10 cellular contexts compared by ENCODE assay signal in the genomic region with DNA sequence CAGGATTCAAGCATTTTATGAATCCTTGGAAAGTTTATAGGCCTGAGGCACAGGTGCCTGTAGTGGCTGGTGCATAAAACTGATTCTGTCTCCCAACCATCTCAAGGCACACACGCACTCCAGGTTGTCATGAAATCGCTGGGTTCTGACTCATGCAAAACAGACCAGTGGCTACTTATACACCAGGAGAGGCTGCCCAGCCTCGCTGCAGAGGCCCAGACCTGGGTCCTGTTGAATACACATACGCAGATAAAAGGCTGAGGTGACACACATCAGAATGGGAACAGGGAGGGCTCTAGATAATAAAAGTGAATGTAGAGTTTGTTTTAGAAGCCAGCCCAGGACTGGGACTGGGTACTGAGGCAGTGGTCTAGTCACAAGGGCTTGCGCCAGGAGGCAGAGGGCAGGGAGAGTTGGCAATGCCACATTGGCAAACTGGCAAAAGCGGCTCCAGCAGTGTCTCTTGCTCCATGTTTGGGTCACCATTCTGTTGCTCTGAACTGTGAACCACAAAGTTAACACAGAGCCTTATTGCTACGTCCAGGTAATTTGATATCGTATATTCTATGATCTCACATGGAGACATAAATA. TPM values are rescaled to one million over a fixed set of nuclear protein-coding genes. Genes with fewer than 3 reads are reported as not detected.
DNase-seq lines count a peak whose midpoint lies in the region; ATAC-seq lines count a peak whose summit lies in the region.
"Had no signal": no experiment of that assay in that cellular context is flagged by ENCODE, and none has a peak within 500 bp of the region (broad histone marks: within the 10 kb centered on the region; RNA-seq: fewer than 3 reads in every experiment).

No MANE protein-coding gene starts in this region.

- no peaks in the 10 kb centered on the region for H3K9me3 Mint-ChIP-seq in activated CD4-positive, alpha-beta memory T cell treated with anti-CD3 and anti-CD28 coated beads, Interleukin-2, amount 10 ng/mL, durations not matched to agents 7 days and 5 days
- no peaks in the 10 kb centered on the region for H3K9me3 Mint-ChIP-seq in stimulated activated memory B cell treated with anti-CD40 and anti-IgM and Interleukin-4, amounts not matched to agents 10 μg/mL and 1 μg/mL and 100 μg/mL, for 72 hours

- H3K27ac Mint-ChIP-seq in activated CD4-positive, alpha-beta memory T cell treated with anti-CD3 and anti-CD28 coated beads, Interleukin-2, amount 10 ng/mL, durations not matched to agents 7 days and 5 days = no peak overlapping the region
- H3K27ac Mint-ChIP-seq in stimulated activated memory B cell treated with anti-CD40 and anti-IgM and Interleukin-4, amounts not matched to agents 10 μg/mL and 1 μg/mL and 100 μg/mL, for 72 hours = peak overlapping the region; percentile 90

- CTCF ChIA-PET in activated CD4-positive, alpha-beta memory T cell treated with anti-CD3 and anti-CD28 coated beads, Interleukin-2, amount 10 ng/mL, durations not matched to agents 7 days and 5 days (lab: Charles Lee) = interaction anchor here (0.6 to 2.2 kb wide), 6 partner anchors 10 to 667 kb away, joined by 3 to 7 read pairs (median 6); no protein-coding TSS in a partner anchor

- H3K9ac ChIP-seq in iPS-20b (ENCODE audit: low read depth, low read length) = peak overlapping the region; percentile 84; the same call in 1 of the 2 replicates

- POLR2A ChIA-PET in activated CD4-positive, alpha-beta memory T cell treated with anti-CD3 and anti-CD28 coated beads, Interleukin-2, amount 10 ng/mL, durations not matched to agents 7 days and 5 days (lab: Charles Lee) = no interaction called here

- DNase-seq in activated CD8-positive, alpha-beta memory T cell treated with anti-CD3 and anti-CD28 coated beads for 24 hours = peak; percentile 50
- no peak for DNase-seq in activated CD8-positive, alpha-beta memory T cell treated with anti-CD3 and anti-CD28 coated beads, Interleukin-2, amount 50 U/mL, for 4 hours
- DNase-seq in activated CD4-positive, alpha-beta memory T cell treated with anti-CD3 and anti-CD28 coated beads, Interleukin-2, amount 10 ng/mL, durations not matched to agents 7 days and 5 days = no peak
- DNase-seq in H4 (ENCODE audit: low spot score) (no peak), occipital lobe (lab: John Stamatoyannopoulos, UW) (no peak)

- H3K27me3 Mint-ChIP-seq in activated CD4-positive, alpha-beta memory T cell treated with anti-CD3 and anti-CD28 coated beads, Interleukin-2, amount 10 ng/mL, durations not matched to agents 7 days and 5 days = peaks cover 9% of the 10 kb centered on the region
- H3K27me3 Mint-ChIP-seq in stimulated activated memory B cell treated with anti-CD40 and anti-IgM and Interleukin-4, amounts not matched to agents 10 μg/mL and 1 μg/mL and 100 μg/mL, for 72 hours = no peaks in the 10 kb centered on the region

- H3K4me3 Mint-ChIP-seq in activated CD4-positive, alpha-beta memory T cell treated with anti-CD3 and anti-CD28 coated beads, Interleukin-2, amount 10 ng/mL, durations not matched to agents 7 days and 5 days = peak overlapping the region; percentile 91
- H3K4me3 Mint-ChIP-seq in stimulated activated memory B cell treated with anti-CD40 and anti-IgM and Interleukin-4, amounts not matched to agents 10 μg/mL and 1 μg/mL and 100 μg/mL, for 72 hours = no peak overlapping the region

- peak overlapping the region; percentile 75 for H3K4me3 ChIP-seq in iPS-20b (ENCODE audit: low read length)

- H3K27ac ChIP-seq in iPS-20b (ENCODE audit: low read length) = no peak overlapping the region

- no peak for ATAC-seq in stimulated activated memory B cell treated with anti-CD40 and anti-IgM and Interleukin-4, amounts not matched to agents 10 μg/mL and 1 μg/mL and 100 μg/mL, for 72 hours
- no peak for ATAC-seq in GM19397 (IDR thresholded peaks at IDR 0.05; ENCODE audit: unreplicated experiment)

- H3K4me1 Mint-ChIP-seq in activated CD4-positive, alpha-beta memory T cell treated with anti-CD3 and anti-CD28 coated beads, Interleukin-2, amount 10 ng/mL, durations not matched to agents 7 days and 5 days = peaks cover 18% of the 10 kb centered on the region
- H3K4me1 Mint-ChIP-seq in stimulated activated memory B cell treated with anti-CD40 and anti-IgM and Interleukin-4, amounts not matched to agents 10 μg/mL and 1 μg/mL and 100 μg/mL, for 72 hours = peaks cover 4% of the 10 kb centered on the region

- no peaks in the 10 kb centered on the region for H3K36me3 ChIP-seq in iPS-20b (ENCODE audit: insufficient read depth, low read depth, low read length)

- no peaks in the 10 kb centered on the region for H3K36me3 Mint-ChIP-seq in activated CD4-positive, alpha-beta memory T cell treated with anti-CD3 and anti-CD28 coated beads, Interleukin-2, amount 10 ng/mL, durations not matched to agents 7 days and 5 days (ENCODE audit: low read depth)
- H3K36me3 Mint-ChIP-seq in stimulated activated memory B cell treated with anti-CD40 and anti-IgM and Interleukin-4, amounts not matched to agents 10 μg/mL and 1 μg/mL and 100 μg/mL, for 72 hours = no peaks in the 10 kb centered on the region

- 0 out of 2 replicates have a peak, but pooled peaks cover 3% of the 10 kb centered on the region for H3K4me1 ChIP-seq in iPS-20b (ENCODE audit: insufficient read depth, low read length)

- no peaks in the 10 kb centered on the region for H3K27me3 ChIP-seq in iPS-20b (ENCODE audit: insufficient read depth, low read length)

- H3K9me3 ChIP-seq in iPS-20b (ENCODE audit: insufficient read depth, low read depth, low read length) = no peaks in the 10 kb centered on the region

RNA-seq across cellular contexts. Expression of gene OR1D5, which starts 13.6 kb away (rescaled TPM):
- total RNA-seq in activated CD4-positive, alpha-beta memory T cell treated with anti-CD3 and anti-CD28 coated beads, Interleukin-2, amount 10 ng/mL, durations not matched to agents 7 days and 5 days = not detected
- not detected in 2 replicates for total RNA-seq in H4 (2014; rRNA removed; shearing (Covaris generic))
- not detected for total RNA-seq in occipital lobe
- total RNA-seq: aorta, lung had no signal

RNA-seq across cellular contexts. Expression of gene OR1D2, which starts 54.4 kb away (rescaled TPM):
- not detected for total RNA-seq in activated CD4-positive, alpha-beta memory T cell treated with anti-CD3 and anti-CD28 coated beads, Interleukin-2, amount 10 ng/mL, durations not matched to agents 7 days and 5 days
- total RNA-seq in H4 (2014; rRNA removed; shearing (Covaris generic)) = not detected in 2 replicates
- total RNA-seq in occipital lobe = not detected
- total RNA-seq: aorta, lung had no signal
